ENCODE assay signal across 8 cellular contexts in the genomic region with DNA sequence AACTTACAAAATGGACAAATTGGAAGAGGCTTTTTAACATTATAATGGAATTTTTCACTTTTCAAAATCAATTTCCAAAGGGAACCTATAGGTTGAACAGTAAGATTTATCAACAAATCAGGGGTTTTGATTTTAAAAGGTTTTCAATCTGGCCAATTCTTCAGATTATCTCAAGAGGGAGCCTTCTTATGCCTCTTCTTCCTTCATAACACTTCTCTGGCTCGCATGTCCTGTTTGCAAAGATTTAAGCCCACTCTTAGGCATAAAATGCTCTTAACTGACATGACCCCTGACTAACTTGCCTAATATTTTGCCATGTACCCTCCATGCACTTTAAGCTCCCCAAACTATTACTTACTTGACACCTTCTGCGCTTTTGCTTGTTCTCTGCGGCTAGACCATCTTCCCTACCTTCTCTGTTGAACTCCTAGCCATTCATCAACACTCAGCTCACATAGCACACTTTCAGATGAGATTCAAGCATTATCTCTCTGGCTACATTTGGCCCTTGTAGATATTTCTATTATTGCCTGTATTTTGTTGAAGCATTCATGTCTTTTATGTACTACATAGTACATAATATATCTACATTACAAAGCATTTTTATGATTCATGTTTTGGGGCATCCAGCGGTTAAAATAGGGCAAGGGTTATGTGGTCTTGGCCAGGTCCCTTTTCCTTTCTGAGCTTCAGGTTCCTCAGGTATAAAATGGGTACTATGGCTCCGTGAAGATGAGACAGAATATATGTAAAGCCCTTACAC. TPM values are rescaled to one million over a fixed set of nuclear protein-coding genes. Genes with fewer than 3 reads are reported as not detected.
DNase-seq lines count a peak whose midpoint lies in the region; ATAC-seq and TF ChIP-seq lines count a peak whose summit lies in the region.

No MANE protein-coding gene starts in this region.

- peak overlapping the region; percentile 84 for H3K4me3 ChIP-seq in Panc1 (ENCODE audit: low read depth in 2 of 2, low read length in 2 of 2)
- H3K4me3 ChIP-seq in effector memory CD4-positive, alpha-beta T cell (ENCODE audit: insufficient read depth, low read depth, low read length, poor library complexity, severe bottlenecking): peak overlapping the region; percentile 81

- peaks cover 26 to 33% of the 10 kb centered on the region in 2 donors for H3K4me1 Mint-ChIP-seq in natural killer cell treated with Interleukin-12 subunit alpha and Interleukin-12 subunit beta and Interleukin-15 and Interleukin-18, amount 100 ng/mL, for 72 hours (ENCODE audit: low read depth in 2 of 2)

- BruUV-seq in Panc1 (replicated peaks; lab: Mats Ljungman, UMichigan): TSS peak; percentile 90

- peaks cover 4% of the 10 kb centered on the region for H3K36me3 Mint-ChIP-seq in natural killer cell treated with Interleukin-12 subunit alpha and Interleukin-12 subunit beta and Interleukin-15 and Interleukin-18, amount 100 ng/mL, for 72 hours

- H3K9me3 ChIP-seq in Panc1 (ENCODE audit: control insufficient read depth, insufficient read depth, low read depth, low read length): no peaks in the 10 kb centered on the region
- H3K9me3 ChIP-seq in effector memory CD4-positive, alpha-beta T cell (ENCODE audit: control insufficient read depth, low read length): no peaks in the 10 kb centered on the region

- no peaks in the 10 kb centered on the region for H3K27me3 ChIP-seq in Panc1 (ENCODE audit: control insufficient read depth, insufficient read depth, low read length)
- H3K27me3 ChIP-seq in effector memory CD4-positive, alpha-beta T cell (replicated peaks; ENCODE audit: control insufficient read depth, insufficient read depth, low read length, poor library complexity, severe bottlenecking): no peaks in the 10 kb centered on the region

- no peaks in the 10 kb centered on the region for H3K9me3 Mint-ChIP-seq in natural killer cell treated with Interleukin-12 subunit alpha and Interleukin-12 subunit beta and Interleukin-15 and Interleukin-18, amount 100 ng/mL, for 72 hours

- intact Hi-C loops in Panc1 (cut with micrococcal nuclease; ENCODE audit: unreplicated experiment): loop anchor here (10.0 kb wide), 1 partner anchor 98 kb away; a partner anchor contains a TSS

- CTCF ChIA-PET in Panc1 (lab: Charles Lee): interaction anchor here (0.8 kb wide), 1 partner anchor 133 kb away, joined by 3 read pairs; no protein-coding TSS in a partner anchor
- CTCF ChIA-PET in HEK293T (lab: Yijun Ruan, JAX): interaction anchor here (0.7 kb wide), 1 partner anchor 8 kb away, joined by 3 read pairs; no protein-coding TSS in a partner anchor

- POLR2A ChIA-PET in Panc1 (lab: Charles Lee) (interaction anchor here (0.5 to 0.8 kb wide), 5 partner anchors 10 to 210 kb away, joined by 3 to 5 read pairs (median 3); no protein-coding TSS in a partner anchor), HEK293T (lab: Yijun Ruan, JAX) (interaction anchor here (0.7 to 1.7 kb wide), 20 partner anchors 8 to 243 kb away, joined by 3 to 8 read pairs (median 4); a partner anchor contains a TSS)

- H3K36me3 ChIP-seq in Panc1 (ENCODE audit: control insufficient read depth, insufficient read depth, low read length): peaks cover 11% of the 10 kb centered on the region; the same call in 1 of the 2 replicates
- no peaks in the 10 kb centered on the region for H3K36me3 ChIP-seq in effector memory CD4-positive, alpha-beta T cell (ENCODE audit: control insufficient read depth, insufficient read depth, low read length)

- peak overlapping the region; percentile 92 to 95 for H3K27ac Mint-ChIP-seq in natural killer cell treated with Interleukin-12 subunit alpha and Interleukin-12 subunit beta and Interleukin-15 and Interleukin-18, amount 100 ng/mL, for 72 hours

- in situ Hi-C loops in Panc1 (cut with HindIII; ENCODE audit: low pct_unique_long_range_greater_than_20kb, low sequenced_read_pairs): no loop called here

- peak overlapping the region; percentile 98 for H3K27ac ChIP-seq in Panc1 (ENCODE audit: low read length)
- H3K27ac ChIP-seq in effector memory CD4-positive, alpha-beta T cell (ENCODE audit: insufficient read depth, low read length, poor library complexity, severe bottlenecking): peak overlapping the region; percentile 100

- ATAC-seq in Panc1 (no peak), HG02642 (IDR thresholded peaks at IDR 0.05; ENCODE audit: poor library complexity, unreplicated experiment) (no peak)
- ATAC-seq in natural killer cell treated with Interleukin-12 subunit alpha and Interleukin-12 subunit beta and Interleukin-15 and Interleukin-18, amount 100 ng/mL, for 72 hours: no peak

- no peak for TF ChIP-seq CTCF in Panc1 (IDR thresholded peaks at IDR 0.05)

- peak overlapping the region; percentile 97 for H3K4me3 Mint-ChIP-seq in natural killer cell treated with Interleukin-12 subunit alpha and Interleukin-12 subunit beta and Interleukin-15 and Interleukin-18, amount 100 ng/mL, for 72 hours

- peaks cover 12% of the 10 kb centered on the region for H3K4me1 ChIP-seq in Panc1 (ENCODE audit: control insufficient read depth, insufficient read depth, low read length)
- H3K4me1 ChIP-seq in effector memory CD4-positive, alpha-beta T cell (ENCODE audit: control insufficient read depth, insufficient read depth, low read length, poor library complexity, severe bottlenecking): peaks cover 10% of the 10 kb centered on the region

- DNase-seq in DMS153 treated with DMSO at 0.1 percent for 48 hours (lab: John Stamatoyannopoulos, UW; ENCODE audit: unreplicated experiment) (peak; percentile 4), DMS153 (lab: John Stamatoyannopoulos, UW) (no peak), Panc1 (ENCODE audit: low read depth, low spot score) (no peak), NCI-H2081 (lab: John Stamatoyannopoulos, UW) (no peak), HEK293T (ENCODE audit: extremely low spot score) (no peak)
- DNase-seq in effector memory CD4-positive, alpha-beta T cell: no peak
- no peak for DNase-seq in natural killer cell treated with Interleukin-12 subunit alpha and Interleukin-12 subunit beta and Interleukin-15 and Interleukin-18, amount 100 ng/mL, for 72 hours (ENCODE audit: low spot score)

- no peaks in the 10 kb centered on the region for H3K27me3 Mint-ChIP-seq in natural killer cell treated with Interleukin-12 subunit alpha and Interleukin-12 subunit beta and Interleukin-15 and Interleukin-18, amount 100 ng/mL, for 72 hours

TF ChIP-seq in HEK293T, 16 proteins besides CTCF, POLR2A, EP300 and RAD21:
- TF ChIP-seq FOXK2 (IDR thresholded peaks at IDR 0.05) (no peak), FOXA1 (IDR thresholded peaks at IDR 0.05) (no peak), FOXM1 (IDR thresholded peaks at IDR 0.05; ENCODE audit: borderline replicate concordance) (no peak), SUZ12 (IDR thresholded peaks at IDR 0.05) (no peak), ZNF384 (IDR thresholded peaks at IDR 0.05) (no peak), ELF4 (IDR thresholded peaks at IDR 0.05) (no peak), L3MBTL2 (conservative IDR thresholded peaks at IDR 0.05) (no peak), NFRKB (IDR thresholded peaks at IDR 0.05) (no peak), ARNT (IDR thresholded peaks at IDR 0.05) (no peak), HDGF (IDR thresholded peaks at IDR 0.05; ENCODE audit: borderline replicate concordance) (no peak), TARDBP (IDR thresholded peaks at IDR 0.05) (no peak), LEF1 (IDR thresholded peaks at IDR 0.05; ENCODE audit: borderline replicate concordance) (no peak), SP1 (IDR thresholded peaks at IDR 0.05) (no peak)
- TF ChIP-seq, protein P1, sequence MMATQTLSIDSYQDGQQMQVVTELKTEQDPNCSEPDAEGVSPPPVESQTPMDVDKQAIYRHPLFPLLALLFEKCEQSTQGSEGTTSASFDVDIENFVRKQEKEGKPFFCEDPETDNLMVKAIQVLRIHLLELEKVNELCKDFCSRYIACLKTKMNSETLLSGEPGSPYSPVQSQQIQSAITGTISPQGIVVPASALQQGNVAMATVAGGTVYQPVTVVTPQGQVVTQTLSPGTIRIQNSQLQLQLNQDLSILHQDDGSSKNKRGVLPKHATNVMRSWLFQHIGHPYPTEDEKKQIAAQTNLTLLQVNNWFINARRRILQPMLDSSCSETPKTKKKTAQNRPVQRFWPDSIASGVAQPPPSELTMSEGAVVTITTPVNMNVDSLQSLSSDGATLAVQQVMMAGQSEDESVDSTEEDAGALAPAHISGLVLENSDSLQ (IDR thresholded peaks at IDR 0.05): no peak

RNA-seq across cellular contexts. Expression of a gene that starts 1.0 kb away (rescaled TPM):
- total RNA-seq in Panc1 (2021; ENCODE audit: unreplicated experiment): 192 TPM
- polyA plus RNA-seq in Panc1 (2012; ENCODE audit: insufficient read length): 180 TPM
- total RNA-seq in natural killer cell treated with Interleukin-12 subunit alpha and Interleukin-12 subunit beta and Interleukin-15 and Interleukin-18, amount 100 ng/mL, for 72 hours: 100 to 1,000 TPM; 155 to 175 TPM
